31 cellular contexts compared by ENCODE assay signal in genomic region chr4:82402196-82402775, GRCh38. TPM values are rescaled to one million over a fixed set of nuclear protein-coding genes. Genes with fewer than 3 reads are reported as not detected.
DNase-seq lines count a peak whose midpoint lies in the region; ATAC-seq and TF ChIP-seq lines count a peak whose summit lies in the region.
"Had no signal": no experiment of that assay in that cellular context is flagged by ENCODE, and none has a peak within 500 bp of the region (broad histone marks: within the 10 kb centered on the region; RNA-seq: fewer than 3 reads in every experiment).

No MANE protein-coding gene starts in this region.

- TF ChIP-seq EP300 in esophagus muscularis mucosa (IDR thresholded peaks at IDR 0.05) = no peak

- no peak for TF ChIP-seq POLR2A in esophagus muscularis mucosa (IDR thresholded peaks at IDR 0.05; ENCODE audit: low read depth)
- no peak for TF ChIP-seq POLR2A in heart left ventricle (IDR thresholded peaks at IDR 0.05)

- no peaks in the 10 kb centered on the region for H3K9me3 ChIP-seq in esophagus muscularis mucosa
- H3K9me3 ChIP-seq in heart left ventricle = no peaks in the 10 kb centered on the region

- ATAC-seq in heart left ventricle = no peak
- ATAC-seq: GM12878, HepG2, T-cell had no signal

- H3K36me3 ChIP-seq in esophagus muscularis mucosa (no peaks in the 10 kb centered on the region), heart left ventricle (no peaks in the 10 kb centered on the region)

- no peaks in the 10 kb centered on the region for H3K4me1 Mint-ChIP-seq in immature natural killer cell
- H3K4me1 Mint-ChIP-seq: H9, T-cell had no signal

- H3K27me3 ChIP-seq in esophagus muscularis mucosa (no peaks in the 10 kb centered on the region), heart left ventricle (no peaks in the 10 kb centered on the region)

- no peaks in the 10 kb centered on the region for H3K36me3 Mint-ChIP-seq in immature natural killer cell
- H3K36me3 Mint-ChIP-seq: T-cell had no signal

- H3K9me3 Mint-ChIP-seq in immature natural killer cell = no peaks in the 10 kb centered on the region
- H3K9me3 Mint-ChIP-seq: CD8-positive, alpha-beta memory T cell; H9; HFFc6; T-cell had no signal

- 93% methylated on average over 17 of the region's 17 CpGs for WGBS in esophagus muscularis mucosa
- WGBS in heart left ventricle, 4 donors = 91 to 95% (median 92%) methylated on average over 17 of the region's 17 CpGs

- DNase-seq in NCI-H510A treated with DMSO at 0.1 percent for 48 hours (lab: John Stamatoyannopoulos, UW) (peak; percentile 34), NCI-H510A (lab: John Stamatoyannopoulos, UW) (no peak), NCI-H2227 (lab: John Stamatoyannopoulos, UW; ENCODE audit: unreplicated experiment) (peak; percentile 65), esophagus muscularis mucosa (ENCODE audit: extremely low spot score) (peak; percentile 45), OCI-M2 (lab: John Stamatoyannopoulos, UW; ENCODE audit: unreplicated experiment) (no peak), DMS 273 (lab: John Stamatoyannopoulos, UW; ENCODE audit: unreplicated experiment) (no peak), immature natural killer cell (no peak), heart left ventricle (no peak)
- DNase-seq: CD8-positive, alpha-beta memory T cell; DMS53; EL; GDM1; H9; HFFc6; KBM-7; MV-4-11; NCI-H1105; NCI-H146; NCI-H2029 treated with DMSO at 0.1 percent for 48 hours; NCI-H2171; NCI-H526; NCI-H82; NK-92 treated with Interleukin-12 subunit alpha and Interleukin-12 subunit beta, amount 100 ng/mL, for 24 hours; Right ventricle myocardium superior; RPMI8226; T-cell had no signal

- H3K4me3 ChIP-seq in esophagus muscularis mucosa (no peak overlapping the region), heart left ventricle (no peak overlapping the region)
- H3K4me3 ChIP-seq: GM12878 had no signal

- H3K27ac ChIP-seq in esophagus muscularis mucosa (replicated peaks in 1 of 4) (no peak overlapping the region), heart left ventricle (no peak overlapping the region)
- H3K27ac ChIP-seq: 22Rv1, C4-2B had no signal

- no peak for TF ChIP-seq CTCF in esophagus muscularis mucosa (IDR thresholded peaks at IDR 0.05)
- no peak for TF ChIP-seq CTCF in heart left ventricle (IDR thresholded peaks at IDR 0.05)

- peaks cover 5 to 10% (median 9%) of the 10 kb centered on the region in 3 donors for H3K27me3 Mint-ChIP-seq in immature natural killer cell (ENCODE audit: low read depth in 3 of 3)

- no peak overlapping the region for H3K4me3 Mint-ChIP-seq in immature natural killer cell
- H3K4me3 Mint-ChIP-seq: B cell; CD8-positive, alpha-beta memory T cell; H9; HFFc6; T-cell had no signal

- H3K4me1 ChIP-seq in esophagus muscularis mucosa (no peaks in the 10 kb centered on the region), heart left ventricle (no peaks in the 10 kb centered on the region)

- H3K27ac Mint-ChIP-seq in immature natural killer cell = no peak overlapping the region
- H3K27ac Mint-ChIP-seq: B cell, H9, HFFc6, T-cell had no signal

- intact Hi-C loops in esophagus muscularis mucosa (cut with DNase I) = no loop called here
- intact Hi-C loops in heart left ventricle (cut with DNase I) = no loop called here

RNA-seq across cellular contexts. Expression of gene HNRNPDL, which starts 28.0 kb away (rescaled TPM):
- total RNA-seq in esophagus muscularis mucosa (100 to 1,000 TPM; 135 to 227 (median 154) TPM), heart left ventricle (100 to 1,000 TPM in 8 of 9 donors, 10 to 100 TPM in 1; 90.8 to 184 (median 142) TPM)
- polyA plus RNA-seq in immature natural killer cell (100 to 1,000 TPM; 176 to 312 (median 204) TPM), heart left ventricle (100 to 1,000 TPM; 120 to 236 TPM)

RNA-seq across cellular contexts. Expression of gene ENOPH1, which starts 28.1 kb away (rescaled TPM):
- total RNA-seq in esophagus muscularis mucosa (10 to 100 TPM; 17.4 to 26.4 (median 22.4) TPM), heart left ventricle (10 to 100 TPM; 15.1 to 20.5 (median 17.3) TPM)
- polyA plus RNA-seq in immature natural killer cell (10 to 100 TPM; 48.5 to 53.7 (median 53.2) TPM), heart left ventricle (10 to 100 TPM; 17.7 to 37.0 TPM)

RNA-seq across cellular contexts. Expression of gene HNRNPD, which starts 28.5 kb away (rescaled TPM):
- 10 to 100 TPM; 53.9 to 85.6 (median 69.0) TPM for total RNA-seq in esophagus muscularis mucosa
- polyA plus RNA-seq in immature natural killer cell = 100 to 1,000 TPM; 133 to 287 (median 221) TPM
- total RNA-seq in heart left ventricle = 100 to 1,000 TPM in 7 of 9 donors, 10 to 100 TPM in 2; 33.8 to 150 (median 122) TPM
- polyA plus RNA-seq in heart left ventricle = 100 to 1,000 TPM; 100 to 127 TPM

Comparison
In these comparisons a context has a peak if more than half of its experiments do, and no peak if none do; other contexts are left out.
1. DNase-seq: peak in NCI-H510A treated with DMSO at 0.1 percent for 48 hours (single experiment), NCI-H2227 (single experiment) and esophagus muscularis mucosa (single experiment); none in NCI-H510A (single experiment), OCI-M2 (single experiment), DMS 273 (single experiment), immature natural killer cell (0 of 3) and heart left ventricle (0 of 5).